In the genomic region with DNA sequence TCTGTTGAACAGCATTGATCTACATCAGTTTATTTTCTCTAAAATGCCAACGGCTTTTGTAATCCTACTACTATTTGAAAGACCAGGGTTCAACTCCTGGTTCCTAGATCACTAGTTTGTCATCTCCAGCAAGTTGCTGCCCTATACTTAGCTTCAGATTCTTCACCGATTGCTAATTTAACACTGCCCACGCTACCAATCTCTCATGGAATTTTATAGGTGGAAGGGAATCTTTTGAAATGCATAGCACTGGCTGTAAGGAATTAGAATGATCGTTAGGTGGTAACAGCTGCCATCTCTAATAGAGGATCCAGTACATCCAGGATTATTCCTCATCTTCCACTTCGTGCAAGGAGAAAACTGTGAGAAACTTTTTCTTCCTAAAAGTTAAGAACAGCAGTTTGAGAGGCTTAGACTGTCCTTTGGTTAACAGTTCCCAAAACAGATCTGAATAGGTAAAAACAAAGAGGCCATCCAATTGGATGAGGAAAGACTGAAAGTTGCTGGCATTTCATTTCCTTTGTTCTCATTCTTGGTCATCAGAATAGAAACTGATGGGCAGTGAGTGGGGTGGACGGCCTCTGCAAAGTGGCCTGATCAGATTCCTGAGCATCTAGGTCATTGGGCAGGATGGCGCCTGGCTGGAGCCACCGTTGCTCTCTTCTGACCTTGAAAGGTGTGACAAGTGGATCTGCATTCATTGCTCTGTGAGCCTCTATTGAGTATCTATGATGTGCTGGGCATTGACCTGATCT, we compare ENCODE assay signal across 21 cellular contexts.
DNase-seq lines count a peak whose midpoint lies in the region; ATAC-seq and TF ChIP-seq lines count a peak whose summit lies in the region.
"Had no signal": no experiment of that assay in that cellular context is flagged by ENCODE, and none has a peak within 500 bp of the region (broad histone marks: within the 10 kb centered on the region; RNA-seq: fewer than 3 reads in every experiment).

No MANE protein-coding gene starts in this region.

- no peaks in the 10 kb centered on the region for H3K36me3 ChIP-seq in skeletal muscle satellite cell (ENCODE audit: insufficient read depth, low read length)
- H3K36me3 ChIP-seq: heart right ventricle, uterus had no signal

- peak overlapping the region; percentile 25 for H3K4me2 ChIP-seq in skeletal muscle satellite cell (ENCODE audit: low read length)

- no peaks in the 10 kb centered on the region for H3K9me3 ChIP-seq in skeletal muscle satellite cell (replicated peaks; ENCODE audit: low read length)
- H3K9me3 ChIP-seq: heart right ventricle, uterus had no signal

- H3K9ac ChIP-seq in skeletal muscle satellite cell (ENCODE audit: low read depth, low read length) = peak overlapping the region; percentile 48

- no peaks in the 10 kb centered on the region; the same call in none of the 2 replicates for H3K27me3 Mint-ChIP-seq in HFFc6 (ENCODE audit: insufficient read depth)
- no peaks in the 10 kb centered on the region for H3K27me3 Mint-ChIP-seq in stimulated activated naive CD8-positive, alpha-beta T cell treated with anti-CD3 and anti-CD28 coated beads, Interleukin-15, amount 100 ng/mL, for 72 hours

- no peaks in the 10 kb centered on the region for H3K9me3 Mint-ChIP-seq in HFFc6
- no peaks in the 10 kb centered on the region for H3K9me3 Mint-ChIP-seq in stimulated activated naive CD8-positive, alpha-beta T cell treated with anti-CD3 and anti-CD28 coated beads, Interleukin-15, amount 100 ng/mL, for 72 hours
- H3K9me3 Mint-ChIP-seq: stimulated activated naive CD8-positive, alpha-beta T cell treated with anti-CD3 and anti-CD28 coated beads, Interleukin-15, Interleukin-2, amounts not matched to agents 100 ng/mL and 50 ng/mL, for 24 hours had no signal

- DNase-seq in HFFc6 (no peak), left kidney (ENCODE audit: low read depth, low spot score) (peak; percentile 25), DMS153 (lab: John Stamatoyannopoulos, UW) (no peak), midbrain (lab: John Stamatoyannopoulos, UW) (no peak)
- DNase-seq in stimulated activated naive CD8-positive, alpha-beta T cell treated with anti-CD3 and anti-CD28 coated beads, Interleukin-15, amount 100 ng/mL, for 72 hours = no peak
- DNase-seq: activated gamma-delta T cell treated with Interleukin-2 at 50 U/mL for 16 hours; COR-L47; GF-D8; heart right ventricle; KBM-7; kidney; NCI-H524; right cardiac atrium; SHP77; stimulated activated CD4-positive, alpha-beta T cell treated with anti-CD3 and anti-CD28 coated beads, Interleukin-1b, Interleukin-23, amount 100 ng/mL, for 48 hours; uterus had no signal

- H3K4me3 Mint-ChIP-seq in HFFc6 = no peak overlapping the region; the same call in 1 of the 2 replicates
- no peak overlapping the region for H3K4me3 Mint-ChIP-seq in stimulated activated naive CD8-positive, alpha-beta T cell treated with anti-CD3 and anti-CD28 coated beads, Interleukin-15, amount 100 ng/mL, for 72 hours
- H3K4me3 Mint-ChIP-seq: stimulated activated naive CD8-positive, alpha-beta T cell treated with anti-CD3 and anti-CD28 coated beads, Interleukin-15, Interleukin-2, amounts not matched to agents 100 ng/mL and 50 ng/mL, for 24 hours had no signal

- H3K27ac Mint-ChIP-seq in HFFc6 = peak overlapping the region; percentile 16; the same call in 1 of the 2 replicates
- H3K27ac Mint-ChIP-seq in stimulated activated naive CD8-positive, alpha-beta T cell treated with anti-CD3 and anti-CD28 coated beads, Interleukin-15, amount 100 ng/mL, for 72 hours = no peak overlapping the region
- H3K27ac Mint-ChIP-seq: stimulated activated naive CD8-positive, alpha-beta T cell treated with anti-CD3 and anti-CD28 coated beads, Interleukin-15, Interleukin-2, amounts not matched to agents 100 ng/mL and 50 ng/mL, for 24 hours had no signal

- ATAC-seq in SK-N-SH treated with all-trans-retinoic acid at 6 μM for 48 hours (peak; percentile 54), HG03378 (IDR thresholded peaks at IDR 0.05; ENCODE audit: unreplicated experiment) (no peak)
- no peak for ATAC-seq in stimulated activated naive CD8-positive, alpha-beta T cell treated with anti-CD3 and anti-CD28 coated beads, Interleukin-15, amount 100 ng/mL, for 72 hours
- ATAC-seq: GM12878 had no signal

- TF ChIP-seq CTCF in HFFc6 (IDR thresholded peaks at IDR 0.05) = no peak

- H3K4me1 Mint-ChIP-seq in HFFc6 (ENCODE audit: low read depth) = peaks cover 38% of the 10 kb centered on the region
- no peaks in the 10 kb centered on the region for H3K4me1 Mint-ChIP-seq in stimulated activated naive CD8-positive, alpha-beta T cell treated with anti-CD3 and anti-CD28 coated beads, Interleukin-15, amount 100 ng/mL, for 72 hours

- no peaks in the 10 kb centered on the region for H3K27me3 ChIP-seq in skeletal muscle satellite cell (ENCODE audit: control insufficient read depth, insufficient read depth, low read length)
- H3K27me3 ChIP-seq: heart right ventricle, uterus had no signal

- H3K36me3 Mint-ChIP-seq in HFFc6 (ENCODE audit: low read depth) = no peaks in the 10 kb centered on the region; the same call in 1 of the 2 replicates

- peaks cover 23% of the 10 kb centered on the region for H3K4me1 ChIP-seq in skeletal muscle satellite cell (ENCODE audit: control insufficient read depth, insufficient read depth, low read length)
- H3K4me1 ChIP-seq: uterus had no signal

- H3K4me3 ChIP-seq in skeletal muscle satellite cell (ENCODE audit: low read length) = no peak overlapping the region
- H3K4me3 ChIP-seq: GM12878, heart right ventricle, uterus had no signal

TF ChIP-seq in SK-N-SH treated with all-trans-retinoic acid at 6 μM for 48 hours, 23 proteins besides CTCF, POLR2A, EP300 and RAD21:
- TF ChIP-seq SNAI2 (CRISPR knock-in tag; IDR thresholded peaks at IDR 0.05) (0 out of 2 replicates have a peak, but pooled peaks have one; percentile 60), ESRRG (CRISPR knock-in tag; IDR thresholded peaks at IDR 0.05) (no peak)
